ENCODE assay signal across 9 cellular contexts in genomic region chr1:121187914-121188313, GRCh38. TPM values are rescaled to one million over a fixed set of nuclear protein-coding genes. Genes with fewer than 3 reads are reported as not detected.
DNase-seq lines count a peak whose midpoint lies in the region; ATAC-seq and TF ChIP-seq lines count a peak whose summit lies in the region.
"Not testable (repeated sequence)": the region's sequence is repeated elsewhere in the genome, so short reads cannot be mapped to it uniquely, and the experiment has no call there.
"Had no signal": no experiment of that assay in that cellular context is flagged by ENCODE, and none has a peak within 500 bp of the region (broad histone marks: within the 10 kb centered on the region; RNA-seq: fewer than 3 reads in every experiment).

No MANE protein-coding gene starts in this region.

- not testable (repeated sequence) for DNase-seq in CD14-positive monocyte (ENCODE audit: low spot score); HL-60 (ENCODE audit: low read depth in 1 of 2, low spot score in 1 of 2); activated T-helper 2 cell treated with anti-CD3 and anti-CD28 coated beads, Interferon-gamma antibody, Interleukin-2, Interleukin-4, amounts not matched to agents 10 μg/mL and 5 μg/mL and 100 μg/mL, durations not matched to agents 14 hours and 24 hours and 36 hours (ENCODE audit: low spot score); choroid plexus epithelial cell (ENCODE audit: low read depth); heart left ventricle; osteoblast (ENCODE audit: insufficient read length, low spot score, missing footprints); thoracic aorta (ENCODE audit: low spot score)

- H3F3A ChIP-seq in SU-DHL-6 (ENCODE audit: insufficient read depth) = not testable (repeated sequence)

- not testable (repeated sequence) for H3K4me1 ChIP-seq in heart left ventricle; osteoblast (ENCODE audit: insufficient read depth, low read length); thoracic aorta (ENCODE audit: control insufficient read depth in 1 of 2, low read depth in 2 of 2)

- not testable (repeated sequence) for H3K36me3 ChIP-seq in SU-DHL-6 (ENCODE audit: low read length); heart left ventricle; osteoblast (ENCODE audit: insufficient read depth, low read length); thoracic aorta

- H3K27ac Mint-ChIP-seq in CD14-positive monocyte = peak overlapping the region in 1 of 7 donors; percentile 54
- not testable (repeated sequence) for H3K27ac Mint-ChIP-seq in activated T-helper 2 cell treated with anti-CD3 and anti-CD28 coated beads, Interferon-gamma antibody, Interleukin-2, Interleukin-4, amounts not matched to agents 10 μg/mL and 5 μg/mL and 100 μg/mL, durations not matched to agents 14 hours and 24 hours and 36 hours

- H3K4me2 ChIP-seq in SU-DHL-6 (ENCODE audit: low read depth, low read length, poor library complexity, severe bottlenecking) = peak overlapping the region; percentile 10
- H3K4me2 ChIP-seq in osteoblast (ENCODE audit: insufficient read depth, low read length) = peak overlapping the region; percentile 45

- ATAC-seq in heart left ventricle; thoracic aorta (ENCODE audit: insufficient number of reproducible peaks, low FRiP score, low read depth): not testable (repeated sequence)

- 67 to 88% (median 70%) methylated on average over 5 of the region's 5 CpGs for WGBS in heart left ventricle, 4 donors

- H3K4me1 Mint-ChIP-seq in CD14-positive monocyte; activated T-helper 2 cell treated with anti-CD3 and anti-CD28 coated beads, Interferon-gamma antibody, Interleukin-2, Interleukin-4, amounts not matched to agents 10 μg/mL and 5 μg/mL and 100 μg/mL, durations not matched to agents 14 hours and 24 hours and 36 hours (ENCODE audit: low read depth): not testable (repeated sequence)

- not testable (repeated sequence) for H4K20me1 ChIP-seq in SU-DHL-6 (ENCODE audit: low read depth, low read length); osteoblast (ENCODE audit: insufficient read depth, low read length)

- H3K36me3 Mint-ChIP-seq in CD14-positive monocyte; activated T-helper 2 cell treated with anti-CD3 and anti-CD28 coated beads, Interferon-gamma antibody, Interleukin-2, Interleukin-4, amounts not matched to agents 10 μg/mL and 5 μg/mL and 100 μg/mL, durations not matched to agents 14 hours and 24 hours and 36 hours (ENCODE audit: low read depth): not testable (repeated sequence)

- not testable (repeated sequence) for H2AFZ ChIP-seq in SU-DHL-6 (ENCODE audit: low read depth, low read length, severe bottlenecking); osteoblast (ENCODE audit: low read length)

- H3K27ac ChIP-seq in HL-60 (replicated peaks); SU-DHL-6 (ENCODE audit: low read depth, low read length); heart left ventricle; osteoblast (ENCODE audit: low read depth, low read length); thoracic aorta: not testable (repeated sequence)

- peak overlapping the region; percentile 41 to 59 for H3K4me3 Mint-ChIP-seq in CD14-positive monocyte
- H3K4me3 Mint-ChIP-seq in activated T-helper 2 cell treated with anti-CD3 and anti-CD28 coated beads, Interferon-gamma antibody, Interleukin-2, Interleukin-4, amounts not matched to agents 10 μg/mL and 5 μg/mL and 100 μg/mL, durations not matched to agents 14 hours and 24 hours and 36 hours (ENCODE audit: low read depth) = peak overlapping the region; percentile 79

- H3K9ac ChIP-seq in SU-DHL-6 (ENCODE audit: low read length) = not testable (repeated sequence)

- H3K9me3 ChIP-seq in SU-DHL-6 (ENCODE audit: insufficient read depth, low read length); heart left ventricle; osteoblast (ENCODE audit: low read depth, low read length); thoracic aorta: not testable (repeated sequence)

- TF ChIP-seq POLR2A in heart left ventricle (IDR thresholded peaks at IDR 0.05) = not testable (repeated sequence)

- H3K79me2 ChIP-seq in SU-DHL-6 (ENCODE audit: insufficient read depth, low read length); osteoblast (ENCODE audit: insufficient read depth, low read length): not testable (repeated sequence)

- not testable (repeated sequence) for H3K9me3 Mint-ChIP-seq in CD14-positive monocyte; activated T-helper 2 cell treated with anti-CD3 and anti-CD28 coated beads, Interferon-gamma antibody, Interleukin-2, Interleukin-4, amounts not matched to agents 10 μg/mL and 5 μg/mL and 100 μg/mL, durations not matched to agents 14 hours and 24 hours and 36 hours

- not testable (repeated sequence) for H3K9me2 ChIP-seq in SU-DHL-6 (replicated peaks; ENCODE audit: insufficient read depth, low read length)

- not testable (repeated sequence) for TF ChIP-seq CTCF in CD14-positive monocyte (IDR thresholded peaks at IDR 0.05); HL-60 (IDR thresholded peaks at IDR 0.05; ENCODE audit: insufficient read depth, low read length); SU-DHL-6 (IDR thresholded peaks at IDR 0.05; ENCODE audit: insufficient read depth, low read length, poor library complexity, severe bottlenecking); choroid plexus epithelial cell (conservative IDR thresholded peaks at IDR 0.05; ENCODE audit: low read depth, low read length); heart left ventricle (IDR thresholded peaks at IDR 0.05); osteoblast (IDR thresholded peaks at IDR 0.05; ENCODE audit: extremely low read depth, low read depth, low read length); thoracic aorta (IDR thresholded peaks at IDR 0.05)

- H3K4me3 ChIP-seq in HL-60 (replicated peaks; ENCODE audit: insufficient read depth, low read length) = peak overlapping the region; percentile 23; the same call in 1 of the 2 replicates
- H3K4me3 ChIP-seq in SU-DHL-6 (ENCODE audit: insufficient read depth, low read length, poor library complexity, severe bottlenecking); osteoblast (ENCODE audit: insufficient read depth, low read length): not testable (repeated sequence)
- peak overlapping the region; percentile 14 for H3K4me3 ChIP-seq in choroid plexus epithelial cell (ENCODE audit: low read depth, low read length)
- H3K4me3 ChIP-seq in heart left ventricle = peak overlapping the region in 7 of 12 donors; percentile 13 to 38 (median 28)
- H3K4me3 ChIP-seq in thoracic aorta = peak overlapping the region; percentile 48

- not testable (repeated sequence) for H3K27me3 Mint-ChIP-seq in CD14-positive monocyte (ENCODE audit: low read depth in 3 of 3); activated T-helper 2 cell treated with anti-CD3 and anti-CD28 coated beads, Interferon-gamma antibody, Interleukin-2, Interleukin-4, amounts not matched to agents 10 μg/mL and 5 μg/mL and 100 μg/mL, durations not matched to agents 14 hours and 24 hours and 36 hours (ENCODE audit: low read depth)

- intact Hi-C loops in CD14-positive monocyte (cut with micrococcal nuclease); activated T-helper 2 cell treated with anti-CD3 and anti-CD28 coated beads, Interferon-gamma antibody, Interleukin-2, Interleukin-4, amounts not matched to agents 10 μg/mL and 5 μg/mL and 100 μg/mL, durations not matched to agents 14 hours and 24 hours and 36 hours (cut with micrococcal nuclease); heart left ventricle (cut with DNase I): not testable (repeated sequence)

- not testable (repeated sequence) for H3K27me3 ChIP-seq in HL-60 (ENCODE audit: insufficient read depth, poor library complexity, severe bottlenecking); SU-DHL-6 (ENCODE audit: low read length); heart left ventricle; osteoblast (ENCODE audit: insufficient read depth, low read length); thoracic aorta (replicated peaks; ENCODE audit: insufficient read depth)

RNA-seq across cellular contexts. Expression of gene SRGAP2C, which starts 3.1 kb away (rescaled TPM):
- 1 to 10 TPM; 3.7 to 5.4 TPM for polyA plus RNA-seq in CD14-positive monocyte
- total RNA-seq in activated T-helper 2 cell treated with anti-CD3 and anti-CD28 coated beads, Interferon-gamma antibody, Interleukin-2, Interleukin-4, amounts not matched to agents 10 μg/mL and 5 μg/mL and 100 μg/mL, durations not matched to agents 14 hours and 24 hours and 36 hours = 51.6 and 52.8 TPM in 2 replicates
- 10 to 100 TPM in 4 of 9 donors, 1 to 10 TPM in 5; 5.5 to 23.2 (median 8.9) TPM for total RNA-seq in heart left ventricle
- polyA plus RNA-seq in heart left ventricle = 1 to 10 TPM; 2.2 to 4.4 TPM
- 18.6 and 36.9 TPM in 2 replicates for total RNA-seq in osteoblast
- total RNA-seq in thoracic aorta = 10 to 100 TPM; 19.1 to 27.7 TPM

RNA-seq across cellular contexts. Expression of gene FAM72B, which starts 3.8 kb away (rescaled TPM):
- polyA plus RNA-seq in CD14-positive monocyte = under 1 TPM; 0.66 to 0.73 TPM
- 22.6 and 23.1 TPM in 2 replicates for total RNA-seq in activated T-helper 2 cell treated with anti-CD3 and anti-CD28 coated beads, Interferon-gamma antibody, Interleukin-2, Interleukin-4, amounts not matched to agents 10 μg/mL and 5 μg/mL and 100 μg/mL, durations not matched to agents 14 hours and 24 hours and 36 hours
- total RNA-seq in heart left ventricle = 1 to 10 TPM in 1 of 9 donors, under 1 TPM in 5, not detected in 3; 0.20 to 2.1 (median 0.56) TPM
- under 1 TPM in 1 of 2 donors, not detected in 1; 0.14 TPM for polyA plus RNA-seq in heart left ventricle
- 1.4 and 2.7 TPM in 2 replicates for total RNA-seq in osteoblast
- under 1 TPM; 0.27 to 0.42 TPM for total RNA-seq in thoracic aorta
- total RNA-seq: bronchial epithelial cell had no signal
